In the genomic region with DNA sequence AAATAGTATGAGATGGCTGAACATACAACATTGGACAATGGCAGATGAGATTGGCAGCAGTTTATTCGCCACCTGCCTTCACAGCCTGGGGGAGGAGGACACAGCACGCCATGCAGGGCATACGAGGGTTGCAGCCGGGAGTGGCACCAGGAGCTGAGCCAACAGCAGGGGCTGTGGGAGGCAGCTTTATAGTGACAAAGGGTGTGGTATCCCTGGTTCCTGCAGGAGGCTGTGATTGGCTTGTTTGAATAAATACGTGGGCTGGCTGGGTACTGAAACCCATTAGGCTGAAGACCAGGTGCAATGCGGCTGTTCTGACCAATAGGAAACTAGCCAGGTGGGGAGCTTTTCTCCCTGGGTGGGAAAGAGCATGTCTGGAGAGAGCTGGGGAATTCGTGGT, we compare ENCODE assay signal across 15 cellular contexts.
DNase-seq lines count a peak whose midpoint lies in the region; ATAC-seq lines count a peak whose summit lies in the region.
"Had no signal": no experiment of that assay in that cellular context is flagged by ENCODE, and none has a peak within 500 bp of the region (broad histone marks: within the 10 kb centered on the region; RNA-seq: fewer than 3 reads in every experiment).

No MANE protein-coding gene starts in this region.

- DNase-seq in DMS79 treated with DMSO at 0.1 percent for 48 hours (lab: John Stamatoyannopoulos, UW) (peak; percentile 21), DMS79 (lab: John Stamatoyannopoulos, UW) (no peak), NCI-H1417 treated with DMSO at 0.1 percent for 48 hours (lab: John Stamatoyannopoulos, UW) (peak; percentile 25), NCI-H748 treated with DMSO at 0.1 percent for 48 hours (lab: John Stamatoyannopoulos, UW) (peak; percentile 58), left colon (peak in 1 of 2 donors; percentile 45), SIG-M5 treated with dmso at 0.1 percent for 504 hours (lab: John Stamatoyannopoulos, UW; ENCODE audit: unreplicated experiment) (no peak)
- no peak for DNase-seq in activated naive CD4-positive, alpha-beta T cell (lab: John Stamatoyannopoulos, UW)
- DNase-seq: activated CD8-positive, alpha-beta memory T cell treated with anti-CD3 and anti-CD28 coated beads, Interleukin-2, amount 10 ng/mL, durations not matched to agents 7 days and 5 days; DND-41; GM23248; left ventricle myocardium superior; SJCRH30; testis had no signal

- intact Hi-C loops in left colon (cut with DNase I, micrococcal nuclease) = no loop called here

- ATAC-seq in left colon = peak; percentile 96
- no peak for ATAC-seq in GM18502 (IDR thresholded peaks at IDR 0.05; ENCODE audit: poor library complexity, unreplicated experiment)
- ATAC-seq: activated T-helper 17 cell treated with anti-CD3 and anti-CD28 coated beads, Interleukin-2, amount 50 U/mL, for 72 hours; left ventricle myocardium superior had no signal

Comparison
In these comparisons a context has a peak if more than half of its experiments do, and no peak if none do; other contexts are left out.
1. DNase-seq: peak in DMS79 treated with DMSO at 0.1 percent for 48 hours (single experiment), NCI-H1417 treated with DMSO at 0.1 percent for 48 hours (single experiment) and NCI-H748 treated with DMSO at 0.1 percent for 48 hours (single experiment); none in DMS79 (single experiment), activated naive CD4-positive, alpha-beta T cell (0 of 4) and SIG-M5 treated with dmso at 0.1 percent for 504 hours (single experiment).